In genomic region chr1:167221804-167222610, GRCh38 we compare ENCODE assay signal across 8 cellular contexts. TPM values are rescaled to one million over a fixed set of nuclear protein-coding genes. Genes with fewer than 3 reads are reported as not detected.
DNase-seq lines count a peak whose midpoint lies in the region; ATAC-seq and TF ChIP-seq lines count a peak whose summit lies in the region.

No MANE protein-coding gene starts in this region.

- POLR2A ChIA-PET in AG04450 (lab: Yijun Ruan, JAX): interaction anchor here (0.7 kb wide), 1 partner anchor 48 kb away, joined by 3 read pairs; no protein-coding TSS in a partner anchor

- DNase-seq in AG04450 (ENCODE audit: low read depth, low spot score) (peak; percentile 42), NCI-H226 (peak; percentile 48), choroid plexus epithelial cell (ENCODE audit: low read depth) (peak; percentile 87)
- DNase-seq in activated CD4-positive, alpha-beta T cell treated with anti-CD3 and anti-CD28 coated beads for 1 hour: peak; percentile 41
- DNase-seq in stimulated activated CD4-positive, alpha-beta T cell treated with anti-CD3 and anti-CD28 coated beads, Interleukin-1b, Interleukin-23, amount 100 ng/mL, for 4 hours (ENCODE audit: low read depth in 2 of 2): peak; percentile 45 to 47

- CTCF ChIA-PET in AG04450 (lab: Charles Lee): interaction anchor here (0.6 to 3.6 kb wide), 3 partner anchors 10 to 318 kb away, joined by 7 to 128 read pairs (median 12); no protein-coding TSS in a partner anchor

- H3K27ac ChIP-seq in AG04450 (ENCODE audit: low read depth, low read length): peak overlapping the region; percentile 63
- peak overlapping the region; percentile 90 for H3K27ac ChIP-seq in layer of hippocampus (ENCODE audit: low read depth, low read length)

- no peaks in the 10 kb centered on the region for H3K27me3 ChIP-seq in AG04450 (ENCODE audit: control insufficient read depth, insufficient read depth, low read length)
- no peaks in the 10 kb centered on the region for H3K27me3 ChIP-seq in layer of hippocampus (ENCODE audit: control insufficient read depth, insufficient read depth, low read length)

- H3K4me3 ChIP-seq in AG04450 (ENCODE audit: low read depth, low read length) (peak overlapping the region; percentile 69), choroid plexus epithelial cell (ENCODE audit: low read depth, low read length) (peak overlapping the region; percentile 76)

- ATAC-seq in GM18867 (IDR thresholded peaks at IDR 0.05; ENCODE audit: unreplicated experiment) (peak; percentile 48), HG03103 (IDR thresholded peaks at IDR 0.05; ENCODE audit: low read depth, unreplicated experiment) (peak; percentile 44)

- no peak for TF ChIP-seq CTCF in AG04450 (IDR thresholded peaks at IDR 0.05; ENCODE audit: low read depth, low read length)
- no peak for TF ChIP-seq CTCF in choroid plexus epithelial cell (conservative IDR thresholded peaks at IDR 0.05; ENCODE audit: low read depth, low read length)

- no peaks in the 10 kb centered on the region; the same call in 1 of the 2 replicates for H3K9me3 ChIP-seq in AG04450 (ENCODE audit: control insufficient read depth, insufficient read depth, low read length)

RNA-seq across cellular contexts. Expression of gene POU2F1, which starts 1.3 kb away (rescaled TPM):
- 2.7 and 2.8 TPM in 2 replicates for polyA plus RNA-seq in AG04450 (2011; rRNA removed)
- polyA minus RNA-seq in AG04450 (2011; rRNA and poly(A)+ RNA removed): 10.0 and 10.8 TPM in 2 replicates

Comparison
In these comparisons a context has a peak if more than half of its experiments do, and no peak if none do; other contexts are left out.
1. Peak in every context shown above with its lines: DNase-seq, ATAC-seq, H3K4me3 ChIP-seq and H3K27ac ChIP-seq.